Comparison of ENCODE assay signal across 8 cellular contexts in the genomic region with DNA sequence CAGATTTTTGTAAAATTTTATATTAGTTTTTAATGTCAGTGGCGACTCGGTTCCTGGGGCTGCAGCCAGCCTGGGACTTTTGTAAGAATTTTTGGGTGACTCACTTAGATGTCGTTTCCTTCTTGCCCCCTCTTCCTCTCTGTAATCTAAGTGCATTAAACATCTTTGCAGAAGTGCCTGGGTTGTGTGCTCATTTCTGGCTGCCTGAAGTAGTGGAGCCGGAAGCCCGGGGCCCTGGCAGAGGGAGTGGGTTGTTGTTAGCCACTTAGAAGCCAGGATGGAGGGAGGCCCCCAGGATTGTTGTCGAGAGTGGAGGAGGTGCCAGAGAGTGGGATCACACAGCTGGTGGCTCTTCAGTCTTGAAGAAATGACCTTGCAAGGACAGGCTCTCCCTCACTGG. TPM values are rescaled to one million over a fixed set of nuclear protein-coding genes. Genes with fewer than 3 reads are reported as not detected.
A peak's percentile ranks its signal among the peaks of the same experiment; 100 is the strongest.
DNase-seq lines count a peak whose midpoint lies in the region; ATAC-seq and TF ChIP-seq lines count a peak whose summit lies in the region.

No MANE protein-coding gene starts in this region.

- no peak overlapping the region for H3K4me2 ChIP-seq in Karpas-422 (ENCODE audit: low read depth, low read length, poor library complexity, severe bottlenecking)

- H3K27ac ChIP-seq in RWPE1 (peak overlapping the region; percentile 78), Karpas-422 (ENCODE audit: low read length) (no peak overlapping the region; the same call in 1 of the 2 replicates)

- ATAC-seq in naive thymus-derived CD8-positive, alpha-beta T cell = peak; percentile 31
- ATAC-seq in esophagus mucosa = no peak

- H2AFZ ChIP-seq in Karpas-422 (ENCODE audit: low read length) = no peak overlapping the region

- intact Hi-C loops in dendritic cell treated with granulocyte-macrophage colony-stimulating factor and Interleukin-4, amounts not matched to agents 40 ng/mL and 50 ng/mL, for 4 days (cut with micrococcal nuclease) = no loop called here

- H3K4me1 Mint-ChIP-seq in dendritic cell treated with granulocyte-macrophage colony-stimulating factor and Interleukin-4, amounts not matched to agents 40 ng/mL and 50 ng/mL, for 4 days (ENCODE audit: low read depth) = peaks cover 65% of the 10 kb centered on the region
- peaks cover 34 to 62% (median 53%) of the 10 kb centered on the region in 4 donors for H3K4me1 Mint-ChIP-seq in naive thymus-derived CD8-positive, alpha-beta T cell

- peaks cover 40% of the 10 kb centered on the region for H3K36me3 Mint-ChIP-seq in dendritic cell treated with granulocyte-macrophage colony-stimulating factor and Interleukin-4, amounts not matched to agents 40 ng/mL and 50 ng/mL, for 4 days (ENCODE audit: low read depth)
- peaks cover 0 to 2% (median 0%) of the 10 kb centered on the region in 3 donors for H3K36me3 Mint-ChIP-seq in naive thymus-derived CD8-positive, alpha-beta T cell

- H3K9me3 ChIP-seq in Karpas-422 (ENCODE audit: low read length) = no peaks in the 10 kb centered on the region

- H3K9ac ChIP-seq in Karpas-422 (ENCODE audit: low read length) = no peak overlapping the region

- CTCF ChIA-PET in RWPE1 (lab: Yijun Ruan, JAX) = no interaction called here

- POLR2A ChIA-PET in RWPE1 (lab: Yijun Ruan, JAX; ENCODE audit: low non-redundant PET) = interaction anchor here (0.6 kb wide), 1 partner anchor 109 kb away, joined by 3 read pairs; no protein-coding TSS in a partner anchor
- POLR2A ChIA-PET in naive thymus-derived CD8-positive, alpha-beta T cell (lab: Charles Lee) = interaction anchor here (2.1 kb wide), 1 partner anchor 12 kb away, joined by 18 read pairs; a partner anchor contains a TSS

- H3K4me3 Mint-ChIP-seq in dendritic cell treated with granulocyte-macrophage colony-stimulating factor and Interleukin-4, amounts not matched to agents 40 ng/mL and 50 ng/mL, for 4 days = peak overlapping the region; percentile 11
- peak overlapping the region in 8 of 10 donors; percentile 18 to 66 (median 49) for H3K4me3 Mint-ChIP-seq in naive thymus-derived CD8-positive, alpha-beta T cell

- H3K27me3 ChIP-seq in Karpas-422 (ENCODE audit: low read length) = no peaks in the 10 kb centered on the region

- no peaks in the 10 kb centered on the region for H3K36me3 ChIP-seq in Karpas-422 (ENCODE audit: insufficient read depth, low read length)

- peaks cover 8% of the 10 kb centered on the region for H3K4me1 ChIP-seq in Karpas-422 (ENCODE audit: low read length)

- H4K20me1 ChIP-seq in Karpas-422 (ENCODE audit: insufficient read depth, low read depth, low read length) = no peaks in the 10 kb centered on the region

- H3K79me2 ChIP-seq in Karpas-422 (ENCODE audit: low read length) = no peaks in the 10 kb centered on the region

- H3K9me2 ChIP-seq in Karpas-422 (replicated peaks; ENCODE audit: insufficient read depth, low read length) = no peaks in the 10 kb centered on the region

- H3K27ac Mint-ChIP-seq in dendritic cell treated with granulocyte-macrophage colony-stimulating factor and Interleukin-4, amounts not matched to agents 40 ng/mL and 50 ng/mL, for 4 days = peak overlapping the region; percentile 78
- peak overlapping the region; percentile 9 to 96 (median 86) for H3K27ac Mint-ChIP-seq in naive thymus-derived CD8-positive, alpha-beta T cell

- no peak for TF ChIP-seq CTCF in RWPE1 (conservative IDR thresholded peaks at IDR 0.05; ENCODE audit: low read depth)

- H3K4me3 ChIP-seq in Karpas-422 (ENCODE audit: low read length) = no peak overlapping the region

- no peaks in the 10 kb centered on the region for H3K9me3 Mint-ChIP-seq in dendritic cell treated with granulocyte-macrophage colony-stimulating factor and Interleukin-4, amounts not matched to agents 40 ng/mL and 50 ng/mL, for 4 days
- no peaks in the 10 kb centered on the region for H3K9me3 Mint-ChIP-seq in naive thymus-derived CD8-positive, alpha-beta T cell

- peak; percentile 86 to 92 for DNase-seq in AML-193 (lab: John Stamatoyannopoulos, UW)
- DNase-seq in RWPE1 (ENCODE audit: low spot score) = no peak
- DNase-seq in naive thymus-derived CD8-positive, alpha-beta T cell = peak in 1 of 10 donors; percentile 56
- DNase-seq in stimulated activated naive CD4-positive, alpha-beta T cell (lab: John Stamatoyannopoulos, UW) = no peak
- DNase-seq in stimulated activated naive CD4-positive, alpha-beta T cell treated with Interleukin-2 at 50 U/mL for 16 hours (lab: John Stamatoyannopoulos, UW) = no peak
- no peak for DNase-seq in Karpas-422

- no peaks in the 10 kb centered on the region for H3K27me3 Mint-ChIP-seq in dendritic cell treated with granulocyte-macrophage colony-stimulating factor and Interleukin-4, amounts not matched to agents 40 ng/mL and 50 ng/mL, for 4 days
- no peaks in the 10 kb centered on the region for H3K27me3 Mint-ChIP-seq in naive thymus-derived CD8-positive, alpha-beta T cell

RNA-seq across cellular contexts. Expression of a gene that starts 11.0 kb away (rescaled TPM):
- 10 to 100 TPM; 61.4 to 67.3 TPM for total RNA-seq in naive thymus-derived CD8-positive, alpha-beta T cell
- polyA plus RNA-seq in naive thymus-derived CD8-positive, alpha-beta T cell = 10 to 100 TPM; 27.5 to 53.2 (median 34.7) TPM
- total RNA-seq in esophagus mucosa = 29.1 TPM
- 94.4 and 111 TPM in 2 replicates for total RNA-seq in Karpas-422 (2014; rRNA removed; shearing (Covaris generic); ENCODE audit: low replicate concordance)

Comparison
In these comparisons a context has a peak if more than half of its experiments do, and no peak if none do; other contexts are left out.
1. DNase-seq: peak in AML-193 (2 of 2); none in RWPE1 (single experiment), stimulated activated naive CD4-positive, alpha-beta T cell (0 of 6), stimulated activated naive CD4-positive, alpha-beta T cell treated with Interleukin-2 at 50 U/mL for 16 hours (single experiment) and Karpas-422 (single experiment).